ENCODE assay signal across 1 cellular context in genomic region chr13:110057052-110057451, GRCh38.
TF ChIP-seq lines count a peak whose summit lies in the region.

No MANE protein-coding gene starts in this region.

TF ChIP-seq in GM23338, 12 proteins besides CTCF, POLR2A, EP300 and RAD21 (continued from another document):
- TF ChIP-seq ZNF462 (CRISPR knock-in tag; IDR thresholded peaks at IDR 0.05) (no peak), JUNB (IDR thresholded peaks at IDR 0.05; ENCODE audit: unreplicated experiment) (no peak), ZNF331 (CRISPR knock-in tag; IDR thresholded peaks at IDR 0.05; ENCODE audit: low read depth) (no peak), ETS1 (IDR thresholded peaks at IDR 0.05) (no peak), REST (IDR thresholded peaks at IDR 0.05; ENCODE audit: unreplicated experiment) (no peak)
